In the genomic region with DNA sequence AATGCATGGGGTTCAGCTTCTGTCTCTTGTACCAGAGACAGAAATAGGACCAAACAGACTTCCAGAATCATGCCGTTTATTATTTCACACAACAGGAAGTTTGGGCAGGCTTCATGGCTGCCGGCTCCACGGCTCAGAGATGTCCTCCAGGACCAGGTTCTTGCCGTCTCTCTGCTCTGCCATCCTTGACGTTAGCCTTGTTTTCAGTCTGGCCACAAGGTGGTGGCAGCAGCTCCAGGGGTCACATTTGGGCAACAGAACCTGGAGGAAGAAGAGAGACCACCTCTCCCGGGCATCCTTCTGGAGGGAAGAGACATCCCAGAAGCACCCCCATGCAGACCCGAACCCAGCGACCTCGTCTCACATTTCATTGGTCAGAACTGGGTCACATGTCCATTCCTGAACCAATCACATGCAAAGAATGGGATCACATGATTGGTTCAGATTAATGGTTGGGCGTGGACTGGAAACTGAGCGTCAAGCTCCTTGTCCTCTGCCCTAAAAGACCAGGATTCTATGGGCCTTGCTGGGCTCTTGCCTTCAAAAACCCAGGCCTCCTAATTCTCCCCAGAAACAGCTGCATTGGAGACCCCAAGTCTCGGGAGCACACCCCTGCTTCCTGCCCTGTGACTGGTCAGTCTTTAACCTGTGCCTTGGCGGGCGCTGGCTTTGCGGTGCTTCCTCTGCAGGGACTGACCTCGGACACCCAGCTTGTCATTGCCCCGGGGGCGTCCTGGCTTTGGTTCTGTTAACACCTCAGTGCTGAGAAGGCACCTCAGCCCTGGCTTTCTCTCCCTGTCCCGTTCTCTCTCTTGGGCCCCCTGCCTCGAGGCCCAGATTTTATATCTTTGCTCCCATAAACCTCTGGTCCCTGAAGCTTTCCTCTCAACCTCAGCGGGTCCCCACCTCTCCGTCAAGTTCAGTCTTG, we compare ENCODE assay signal across 32 cellular contexts.
DNase-seq lines count a peak whose midpoint lies in the region; ATAC-seq, FAIRE-seq and TF ChIP-seq lines count a peak whose summit lies in the region.
"Had no signal": no experiment of that assay in that cellular context is flagged by ENCODE, and none has a peak within 500 bp of the region (broad histone marks: within the 10 kb centered on the region; RNA-seq: fewer than 3 reads in every experiment).

No MANE protein-coding gene starts in this region.

- no peak overlapping the region for H3K9ac ChIP-seq in K562 (ENCODE audit: insufficient read depth in 1 of 2, low read depth in 2 of 2, low read length in 2 of 2)

- POLR2A ChIA-PET in K562 (lab: Yijun Ruan, JAX) = interaction anchor here (0.5 kb wide), 1 partner anchor 289 kb away, joined by 4 read pairs; no protein-coding TSS in a partner anchor

- H2AFZ ChIP-seq in K562 (ENCODE audit: low read depth, low read length) = 0 out of 2 replicates have a peak overlapping the region, but pooled peaks have one; percentile 50

- H3K4me1 Mint-ChIP-seq in activated naive CD8-positive, alpha-beta T cell treated with anti-CD3 and anti-CD28 coated beads, Interleukin-2, amount 50 U/mL, for 24 hours = peaks cover 31% of the 10 kb centered on the region
- peaks cover 17% of the 10 kb centered on the region for H3K4me1 Mint-ChIP-seq in activated naive CD8-positive, alpha-beta T cell treated with anti-CD3 and anti-CD28 coated beads for 36 hours
- H3K4me1 Mint-ChIP-seq: activated naive CD8-positive, alpha-beta T cell treated with anti-CD3 and anti-CD28 coated beads, Interleukin-2, amount 10 ng/mL, durations not matched to agents 7 days and 5 days; CD4-positive, CD25-positive, alpha-beta regulatory T cell; central memory CD8-positive, alpha-beta T cell had no signal

- 0 out of 6 replicates have a peak, but pooled peaks of 1 of the 3 experiments have one; percentile 19 for TF ChIP-seq CTCF in K562 (IDR thresholded peaks at IDR 0.05 in 2 of 3, conservative IDR thresholded peaks at IDR 0.05 in 1 of 3; ENCODE audit: insufficient read depth in 2 of 3, low read depth in 1 of 3, low read length in 3 of 3)
- no peak for TF ChIP-seq CTCF in D721Med (IDR thresholded peaks at IDR 0.05; ENCODE audit: insufficient read depth, missing control alignments)

- no peaks in the 10 kb centered on the region; the same call in 1 of the 2 replicates for H3K9me3 ChIP-seq in K562 (replicated peaks; ENCODE audit: control insufficient read depth, insufficient read depth, low read depth, low read length)
- H3K9me3 ChIP-seq: esophagus muscularis mucosa, left ventricle myocardium inferior, pancreas, upper lobe of right lung had no signal

- peaks cover 0 to 3% of the 10 kb centered on the region in 2 experiments; a peak in 1 of 5 replicates for H3K4me1 ChIP-seq in K562 (replicated peaks in 1 of 2; ENCODE audit: control insufficient read depth in 2 of 2, insufficient read depth in 2 of 2, low read length in 2 of 2)
- H3K4me1 ChIP-seq: pancreas had no signal

- H3K27ac Mint-ChIP-seq in activated naive CD8-positive, alpha-beta T cell treated with anti-CD3 and anti-CD28 coated beads, Interleukin-2, amount 50 U/mL, for 24 hours = peak overlapping the region; percentile 12
- H3K27ac Mint-ChIP-seq in activated naive CD8-positive, alpha-beta T cell treated with anti-CD3 and anti-CD28 coated beads for 36 hours = no peak overlapping the region
- H3K27ac Mint-ChIP-seq: activated naive CD8-positive, alpha-beta T cell treated with anti-CD3 and anti-CD28 coated beads, Interleukin-2, amount 10 ng/mL, durations not matched to agents 7 days and 5 days; CD4-positive, CD25-positive, alpha-beta regulatory T cell had no signal

- no peak for TF ChIP-seq POLR2A in K562 (conservative IDR thresholded peaks at IDR 0.05)

- H3K27me3 ChIP-seq in K562 (ENCODE audit: control insufficient read depth in 2 of 2, insufficient read depth in 2 of 2, low read length in 2 of 2) = peaks cover 4 to 42% of the 10 kb centered on the region in 2 experiments; a peak in 3 of 5 replicates
- H3K27me3 ChIP-seq: esophagus muscularis mucosa, pancreas, upper lobe of right lung had no signal

- H3K36me3 ChIP-seq in K562 (ENCODE audit: control insufficient read depth, insufficient read depth, low read length) = no peaks in the 10 kb centered on the region
- H3K36me3 ChIP-seq: esophagus muscularis mucosa, left ventricle myocardium inferior, pancreas, upper lobe of right lung had no signal

- TF ChIP-seq EP300 in Ishikawa (IDR thresholded peaks at IDR 0.05; ENCODE audit: borderline replicate concordance) = no peak
- TF ChIP-seq EP300 in K562 (IDR thresholded peaks at IDR 0.05; ENCODE audit: low read length) = no peak

- H3K4me3 ChIP-seq in K562 = no peak overlapping the region
- H3K4me3 ChIP-seq: esophagus muscularis mucosa, left ventricle myocardium inferior, pancreas, skin epidermis, upper lobe of right lung had no signal

- intact Hi-C loops in K562 (cut with micrococcal nuclease) = no loop called here
- intact Hi-C loops in sciatic nerve (cut with DNase I) = no loop called here

- no peak for TF ChIP-seq RAD21 in Ishikawa (IDR thresholded peaks at IDR 0.05; ENCODE audit: low read depth)
- no peak for TF ChIP-seq RAD21 in K562 (CRISPR knock-in tag; conservative IDR thresholded peaks at IDR 0.05 in 1 of 2, IDR thresholded peaks at IDR 0.05 in 1 of 2)

- DNase-seq in activated naive CD8-positive, alpha-beta T cell treated with anti-CD3 and anti-CD28 coated beads, Interleukin-2, amount 50 U/mL, for 24 hours = no peak
- DNase-seq in activated naive CD8-positive, alpha-beta T cell treated with anti-CD3 and anti-CD28 coated beads for 36 hours = no peak
- DNase-seq in K562 (ENCODE audit: extremely low read depth in 1 of 4, low spot score in 3 of 4) (peak; percentile 30 to 74 (median 64)), MV-4-11 (lab: John Stamatoyannopoulos, UW) (no peak), D721Med (ENCODE audit: insufficient read length, low spot score) (no peak), sciatic nerve (ENCODE audit: low spot score) (no peak)
- DNase-seq: 8988T; activated CD4-positive, alpha-beta T cell treated with anti-CD3 and anti-CD28 coated beads, Interleukin-2, amount 50 U/mL, for 1 hour; activated CD4-positive, CD25-positive, alpha-beta regulatory T cell; activated gamma-delta T cell; activated naive CD8-positive, alpha-beta T cell treated with anti-CD3 and anti-CD28 coated beads, Interleukin-2, amount 10 ng/mL, durations not matched to agents 7 days and 5 days; activated T-cell treated with anti-CD3 and anti-CD28 coated beads, Interleukin-2, amount 50 U/mL, for 1 hour; CD4-positive, CD25-positive, alpha-beta regulatory T cell; DND-41; foreskin fibroblast; GOT3; left ventricle myocardium inferior; mesenchymal stem cell; NCI-H146; NCI-H446 treated with DMSO at 0.1 percent for 48 hours; NCI-H82; pancreas; retina; stimulated activated naive CD4-positive, alpha-beta T cell; upper lobe of right lung had no signal

- H3K9me1 ChIP-seq in K562 (ENCODE audit: control insufficient read depth, insufficient read depth, low read length) = no peaks in the 10 kb centered on the region

- peaks cover 3% of the 10 kb centered on the region for H3K27me3 Mint-ChIP-seq in activated naive CD8-positive, alpha-beta T cell treated with anti-CD3 and anti-CD28 coated beads, Interleukin-2, amount 50 U/mL, for 24 hours
- no peaks in the 10 kb centered on the region for H3K27me3 Mint-ChIP-seq in activated naive CD8-positive, alpha-beta T cell treated with anti-CD3 and anti-CD28 coated beads for 36 hours
- H3K27me3 Mint-ChIP-seq: CD4-positive, CD25-positive, alpha-beta regulatory T cell; central memory CD8-positive, alpha-beta T cell had no signal

- CTCF ChIA-PET in K562 (lab: Yijun Ruan, JAX; ENCODE audit: low intra/inter-chr PET ratio) = no interaction called here

- in situ Hi-C loops in K562 (cut with MboI) = no loop called here

- no peak overlapping the region for H3K27ac ChIP-seq in K562 (ENCODE audit: extremely low read depth, low read depth, low read length)
- H3K27ac ChIP-seq: esophagus muscularis mucosa, left ventricle myocardium inferior, pancreas, skin epidermis, upper lobe of right lung had no signal

- no peaks in the 10 kb centered on the region for H3K9me3 Mint-ChIP-seq in activated naive CD8-positive, alpha-beta T cell treated with anti-CD3 and anti-CD28 coated beads, Interleukin-2, amount 50 U/mL, for 24 hours
- H3K9me3 Mint-ChIP-seq in activated naive CD8-positive, alpha-beta T cell treated with anti-CD3 and anti-CD28 coated beads for 36 hours = no peaks in the 10 kb centered on the region
- H3K9me3 Mint-ChIP-seq: activated naive CD8-positive, alpha-beta T cell treated with anti-CD3 and anti-CD28 coated beads, Interleukin-2, amount 10 ng/mL, durations not matched to agents 7 days and 5 days; CD4-positive, CD25-positive, alpha-beta regulatory T cell; central memory CD8-positive, alpha-beta T cell had no signal

- no peak for ATAC-seq in activated naive CD8-positive, alpha-beta T cell treated with anti-CD3 and anti-CD28 coated beads, Interleukin-2, amount 50 U/mL, for 24 hours
- peak; percentile 81 for ATAC-seq in K562
- no peak for ATAC-seq in GM19035 (IDR thresholded peaks at IDR 0.05; ENCODE audit: unreplicated experiment)
- ATAC-seq in sciatic nerve = no peak
- ATAC-seq: pancreas, upper lobe of right lung had no signal

- no peak overlapping the region for H3K4me3 Mint-ChIP-seq in activated naive CD8-positive, alpha-beta T cell treated with anti-CD3 and anti-CD28 coated beads, Interleukin-2, amount 50 U/mL, for 24 hours
- H3K4me3 Mint-ChIP-seq in activated naive CD8-positive, alpha-beta T cell treated with anti-CD3 and anti-CD28 coated beads for 36 hours = no peak overlapping the region
- H3K4me3 Mint-ChIP-seq: activated naive CD8-positive, alpha-beta T cell treated with anti-CD3 and anti-CD28 coated beads, Interleukin-2, amount 10 ng/mL, durations not matched to agents 7 days and 5 days; CD4-positive, CD25-positive, alpha-beta regulatory T cell; central memory CD8-positive, alpha-beta T cell had no signal

- no peaks in the 10 kb centered on the region for H3K79me2 ChIP-seq in K562 (ENCODE audit: control insufficient read depth, insufficient read depth, low read length)

- FAIRE-seq in K562 (lab: Jason Lieb, UNC) (peak; percentile 79), D721Med (lab: Jason Lieb, UNC) (no peak)
- FAIRE-seq: endometrium, keratinocyte, pancreas had no signal

- no TSS peak for BruUV-seq in K562 (replicated peaks; lab: Mats Ljungman, UMichigan)

- 5% methylated on average over 22 of the region's 22 CpGs for WGBS in K562 (ENCODE audit: insufficient coverage, low coverage, missing lambda C conversion rate)

- H4K20me1 ChIP-seq in K562 (replicated peaks; ENCODE audit: control insufficient read depth, insufficient read depth, low read length) = no peaks in the 10 kb centered on the region

- H3K36me3 Mint-ChIP-seq in activated naive CD8-positive, alpha-beta T cell treated with anti-CD3 and anti-CD28 coated beads, Interleukin-2, amount 50 U/mL, for 24 hours (ENCODE audit: low read depth) = peaks cover 2% of the 10 kb centered on the region
- H3K36me3 Mint-ChIP-seq in activated naive CD8-positive, alpha-beta T cell treated with anti-CD3 and anti-CD28 coated beads for 36 hours = peaks cover 3% of the 10 kb centered on the region
- H3K36me3 Mint-ChIP-seq: activated naive CD8-positive, alpha-beta T cell treated with anti-CD3 and anti-CD28 coated beads, Interleukin-2, amount 10 ng/mL, durations not matched to agents 7 days and 5 days; CD4-positive, CD25-positive, alpha-beta regulatory T cell had no signal

- peak overlapping the region; percentile 3; the same call in 1 of the 2 replicates for H3K4me2 ChIP-seq in K562 (ENCODE audit: insufficient read depth, low read length)

TF ChIP-seq in K562, 482 proteins besides CTCF, POLR2A, EP300 and RAD21 (continues in another document):
- TF ChIP-seq CBX1 (IDR thresholded peaks at IDR 0.05; ENCODE audit: low read depth) = no peak

Comparison
In these comparisons a context has a peak if more than half of its experiments do, and no peak if none do; other contexts are left out.
1. DNase-seq: peak in K562 (4 of 4); none in activated naive CD8-positive, alpha-beta T cell treated with anti-CD3 and anti-CD28 coated beads, Interleukin-2, amount 50 U/mL, for 24 hours (single experiment), activated naive CD8-positive, alpha-beta T cell treated with anti-CD3 and anti-CD28 coated beads for 36 hours (single experiment), MV-4-11 (single experiment), D721Med (single experiment) and sciatic nerve (single experiment).